In the genomic region with DNA sequence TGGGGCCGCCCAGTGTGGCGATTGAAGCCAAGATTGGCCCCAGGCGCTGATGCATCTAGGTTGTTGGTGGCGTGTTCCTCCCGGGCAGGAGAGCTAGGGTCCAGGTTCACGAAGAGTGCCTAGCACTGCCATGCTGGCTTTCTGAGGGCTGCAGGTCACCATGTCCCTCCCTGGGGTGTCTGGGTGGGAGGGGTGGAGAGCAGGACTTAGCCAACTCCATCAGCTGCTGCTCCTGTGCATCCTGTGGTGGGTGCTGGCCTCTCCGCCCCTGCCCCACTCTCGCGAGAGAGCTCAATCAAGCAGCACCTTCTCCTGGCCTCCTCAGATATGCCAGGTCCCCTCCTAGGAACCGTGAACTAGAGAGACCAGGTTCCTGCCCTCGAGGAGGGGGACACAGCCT, we compare ENCODE assay signal across 17 cellular contexts. TPM values are rescaled to one million over a fixed set of nuclear protein-coding genes. Genes with fewer than 3 reads are reported as not detected.
DNase-seq lines count a peak whose midpoint lies in the region; ATAC-seq and TF ChIP-seq lines count a peak whose summit lies in the region.
"Had no signal": no experiment of that assay in that cellular context is flagged by ENCODE, and none has a peak within 500 bp of the region (broad histone marks: within the 10 kb centered on the region; RNA-seq: fewer than 3 reads in every experiment).

No MANE protein-coding gene starts in this region.

- peaks cover 37% of the 10 kb centered on the region for H3K4me1 Mint-ChIP-seq in CD8-positive, alpha-beta T cell (ENCODE audit: low read depth)
- H3K4me1 Mint-ChIP-seq in activated T-helper 1 cell treated with anti-CD3 and anti-CD28 coated beads, Interleukin-12 subunit alpha, Interleukin-12 subunit beta, Interleukin-2, Interleukin-4 antibody, amounts not matched to agents 30 ng/mL and 10 ng/mL and 1 ng/mL, durations not matched to agents 14 hours and 24 hours and 36 hours (ENCODE audit: low read depth) = peaks cover 29% of the 10 kb centered on the region

- H3K9me3 Mint-ChIP-seq in CD8-positive, alpha-beta T cell = no peaks in the 10 kb centered on the region
- no peaks in the 10 kb centered on the region for H3K9me3 Mint-ChIP-seq in activated T-helper 1 cell treated with anti-CD3 and anti-CD28 coated beads, Interleukin-12 subunit alpha, Interleukin-12 subunit beta, Interleukin-2, Interleukin-4 antibody, amounts not matched to agents 30 ng/mL and 10 ng/mL and 1 ng/mL, durations not matched to agents 14 hours and 24 hours and 36 hours
- H3K9me3 Mint-ChIP-seq: memory B cell had no signal

- no peaks in the 10 kb centered on the region for H3K27me3 Mint-ChIP-seq in CD8-positive, alpha-beta T cell (ENCODE audit: low read depth)
- no peaks in the 10 kb centered on the region for H3K27me3 Mint-ChIP-seq in activated T-helper 1 cell treated with anti-CD3 and anti-CD28 coated beads, Interleukin-12 subunit alpha, Interleukin-12 subunit beta, Interleukin-2, Interleukin-4 antibody, amounts not matched to agents 30 ng/mL and 10 ng/mL and 1 ng/mL, durations not matched to agents 14 hours and 24 hours and 36 hours (ENCODE audit: insufficient read depth)
- H3K27me3 Mint-ChIP-seq: memory B cell had no signal

- peak overlapping the region; percentile 91 for H3K4me3 Mint-ChIP-seq in CD8-positive, alpha-beta T cell
- peak overlapping the region; percentile 99 for H3K4me3 Mint-ChIP-seq in activated T-helper 1 cell treated with anti-CD3 and anti-CD28 coated beads, Interleukin-12 subunit alpha, Interleukin-12 subunit beta, Interleukin-2, Interleukin-4 antibody, amounts not matched to agents 30 ng/mL and 10 ng/mL and 1 ng/mL, durations not matched to agents 14 hours and 24 hours and 36 hours

- H3K27ac Mint-ChIP-seq in CD8-positive, alpha-beta T cell = no peak overlapping the region
- H3K27ac Mint-ChIP-seq in activated T-helper 1 cell treated with anti-CD3 and anti-CD28 coated beads, Interleukin-12 subunit alpha, Interleukin-12 subunit beta, Interleukin-2, Interleukin-4 antibody, amounts not matched to agents 30 ng/mL and 10 ng/mL and 1 ng/mL, durations not matched to agents 14 hours and 24 hours and 36 hours = no peak overlapping the region
- H3K27ac Mint-ChIP-seq: memory B cell had no signal

- CTCF ChIA-PET in AG04449 (lab: Yijun Ruan, JAX) = interaction anchor here (1.0 to 7.3 kb wide), 4 partner anchors 12 to 23 kb away, joined by 3 to 89 read pairs (median 40); no protein-coding TSS in a partner anchor
- CTCF ChIA-PET in CD8-positive, alpha-beta T cell (lab: Charles Lee) = interaction anchor here (5.4 to 8.6 kb wide), 2 partner anchors 13 to 16 kb away, joined by 35 to 71 read pairs; no protein-coding TSS in a partner anchor

- no peak for ATAC-seq in CD8-positive, alpha-beta T cell
- ATAC-seq in GM18867 (IDR thresholded peaks at IDR 0.05; ENCODE audit: unreplicated experiment) = no peak
- ATAC-seq: foreskin keratinocyte had no signal

- no peaks in the 10 kb centered on the region for H3K36me3 ChIP-seq in CD8-positive, alpha-beta T cell (ENCODE audit: insufficient read depth, low read length)
- H3K36me3 ChIP-seq in muscle layer of colon (ENCODE audit: insufficient read depth, low read length) = peaks cover 14% of the 10 kb centered on the region
- H3K36me3 ChIP-seq in Peyer's patch = peaks cover 0 to 7% (median 0%) of the 10 kb centered on the region in 3 donors
- H3K36me3 ChIP-seq: ovary had no signal

- H3K9me3 ChIP-seq in CD8-positive, alpha-beta T cell (ENCODE audit: low read length) = no peaks in the 10 kb centered on the region
- H3K9me3 ChIP-seq in muscle layer of colon (ENCODE audit: low read length) = no peaks in the 10 kb centered on the region
- no peaks in the 10 kb centered on the region for H3K9me3 ChIP-seq in Peyer's patch
- H3K9me3 ChIP-seq: ovary had no signal

- H3K4me3 ChIP-seq in AG04449 (ENCODE audit: low read depth, low read length) = peak overlapping the region; percentile 93; the same call in 1 of the 2 replicates
- no peak overlapping the region for H3K4me3 ChIP-seq in CD8-positive, alpha-beta T cell (ENCODE audit: low read depth, low read length)
- no peak overlapping the region for H3K4me3 ChIP-seq in muscle layer of colon (ENCODE audit: low read depth in 1 of 2, low read length in 2 of 2)
- no peak overlapping the region for H3K4me3 ChIP-seq in Peyer's patch
- H3K4me3 ChIP-seq: ovary had no signal

- no peak for TF ChIP-seq CTCF in AG04449 (IDR thresholded peaks at IDR 0.05; ENCODE audit: insufficient read depth, low read length, missing control alignments)
- no peak for TF ChIP-seq CTCF in CD8-positive, alpha-beta T cell (IDR thresholded peaks at IDR 0.05)
- TF ChIP-seq CTCF in Peyer's patch (IDR thresholded peaks at IDR 0.05) = no peak

- TF ChIP-seq POLR2A in Peyer's patch (IDR thresholded peaks at IDR 0.05) = no peak

- no peak overlapping the region for H3K9ac ChIP-seq in muscle layer of colon (ENCODE audit: low read length)

- peaks cover 31% of the 10 kb centered on the region for H3K4me1 ChIP-seq in CD8-positive, alpha-beta T cell (ENCODE audit: insufficient read depth, low read length)
- peaks cover 88% of the 10 kb centered on the region for H3K4me1 ChIP-seq in muscle layer of colon (ENCODE audit: insufficient read depth, low read length)
- peaks cover 6 to 60% (median 22%) of the 10 kb centered on the region in 4 donors for H3K4me1 ChIP-seq in Peyer's patch

- H3K27ac ChIP-seq in CD8-positive, alpha-beta T cell (ENCODE audit: low read depth, low read length) = no peak overlapping the region
- H3K27ac ChIP-seq in muscle layer of colon (ENCODE audit: low read depth, low read length) (peak overlapping the region; percentile 12), Peyer's patch (no peak overlapping the region)
- H3K27ac ChIP-seq: C4-2B, foreskin keratinocyte, ovary had no signal

- POLR2A ChIA-PET in AG04449 (lab: Yijun Ruan, JAX) = interaction anchor here (1.9 kb wide), 1 partner anchor 10 kb away, joined by 6 read pairs; no protein-coding TSS in a partner anchor
- POLR2A ChIA-PET in CD8-positive, alpha-beta T cell (lab: Charles Lee) = interaction anchor here (1.4 kb wide), 1 partner anchor 10 kb away, joined by 4 read pairs; no protein-coding TSS in a partner anchor

- DNase-seq in AG04449 (ENCODE audit: low read depth, low spot score) (no peak), NCI-H748 treated with DMSO at 0.1 percent for 48 hours (lab: John Stamatoyannopoulos, UW) (no peak), Peyer's patch (no peak)
- no peak for DNase-seq in CD8-positive, alpha-beta T cell
- DNase-seq in activated T-helper 1 cell treated with anti-CD3 and anti-CD28 coated beads, Interleukin-12 subunit alpha, Interleukin-12 subunit beta, Interleukin-2, Interleukin-4 antibody, amounts not matched to agents 30 ng/mL and 10 ng/mL and 1 ng/mL, durations not matched to agents 14 hours and 24 hours and 36 hours (ENCODE audit: low spot score) = no peak
- DNase-seq: activated CD4-positive, alpha-beta T cell treated with anti-CD3 and anti-CD28 coated beads, Interleukin-2, amount 50 U/mL, for 4 hours; caudate nucleus; foreskin keratinocyte; NCI-H187 treated with DMSO at 0.1 percent for 48 hours; NCI-H69; substantia nigra; T1000 had no signal

- H3K36me3 Mint-ChIP-seq in CD8-positive, alpha-beta T cell = peaks cover 6% of the 10 kb centered on the region
- H3K36me3 Mint-ChIP-seq in activated T-helper 1 cell treated with anti-CD3 and anti-CD28 coated beads, Interleukin-12 subunit alpha, Interleukin-12 subunit beta, Interleukin-2, Interleukin-4 antibody, amounts not matched to agents 30 ng/mL and 10 ng/mL and 1 ng/mL, durations not matched to agents 14 hours and 24 hours and 36 hours (ENCODE audit: low read depth) = peaks cover 6% of the 10 kb centered on the region

- intact Hi-C loops in CD8-positive, alpha-beta T cell (cut with DNase I, micrococcal nuclease) = no loop called here
- intact Hi-C loops in activated T-helper 1 cell treated with anti-CD3 and anti-CD28 coated beads, Interleukin-12 subunit alpha, Interleukin-12 subunit beta, Interleukin-2, Interleukin-4 antibody, amounts not matched to agents 30 ng/mL and 10 ng/mL and 1 ng/mL, durations not matched to agents 14 hours and 24 hours and 36 hours (cut with micrococcal nuclease) = no loop called here

- no peaks in the 10 kb centered on the region for H3K27me3 ChIP-seq in CD8-positive, alpha-beta T cell (ENCODE audit: insufficient read depth, low read length)
- H3K27me3 ChIP-seq in muscle layer of colon (ENCODE audit: control insufficient read depth in 1 of 2, insufficient read depth in 2 of 2, low read length in 2 of 2) = no peaks in the 10 kb centered on the region
- H3K27me3 ChIP-seq in Peyer's patch = no peaks in the 10 kb centered on the region
- H3K27me3 ChIP-seq: foreskin keratinocyte, ovary had no signal

RNA-seq across cellular contexts. Expression of a gene that starts 1.8 kb away (rescaled TPM):
- 10 to 100 TPM; 10.9 to 11.6 TPM for total RNA-seq in CD8-positive, alpha-beta T cell
- total RNA-seq in activated T-helper 1 cell treated with anti-CD3 and anti-CD28 coated beads, Interleukin-12 subunit alpha, Interleukin-12 subunit beta, Interleukin-2, Interleukin-4 antibody, amounts not matched to agents 30 ng/mL and 10 ng/mL and 1 ng/mL, durations not matched to agents 14 hours and 24 hours and 36 hours = 23.4 and 23.7 TPM in 2 replicates
- 10 to 100 TPM in 1 of 4 donors, 1 to 10 TPM in 3; 6.1 to 13.9 (median 8.7) TPM for total RNA-seq in Peyer's patch

RNA-seq across cellular contexts. Expression of a gene that starts 8.2 kb away (rescaled TPM):
- 1 to 10 TPM; 6.5 TPM for total RNA-seq in CD8-positive, alpha-beta T cell
- 13.7 and 16.0 TPM in 2 replicates for total RNA-seq in activated T-helper 1 cell treated with anti-CD3 and anti-CD28 coated beads, Interleukin-12 subunit alpha, Interleukin-12 subunit beta, Interleukin-2, Interleukin-4 antibody, amounts not matched to agents 30 ng/mL and 10 ng/mL and 1 ng/mL, durations not matched to agents 14 hours and 24 hours and 36 hours
- 100 to 1,000 TPM in 1 of 4 donors, 10 to 100 TPM in 3; 40.1 to 101 (median 68.4) TPM for total RNA-seq in Peyer's patch

RNA-seq across cellular contexts. Expression of a gene that starts 31.6 kb away (rescaled TPM):
- total RNA-seq in CD8-positive, alpha-beta T cell = 10 to 100 TPM; 46.2 to 46.3 TPM
- total RNA-seq in activated T-helper 1 cell treated with anti-CD3 and anti-CD28 coated beads, Interleukin-12 subunit alpha, Interleukin-12 subunit beta, Interleukin-2, Interleukin-4 antibody, amounts not matched to agents 30 ng/mL and 10 ng/mL and 1 ng/mL, durations not matched to agents 14 hours and 24 hours and 36 hours = 33.8 and 34.1 TPM in 2 replicates
- 10 to 100 TPM; 18.0 to 38.0 (median 19.5) TPM for total RNA-seq in Peyer's patch

RNA-seq across cellular contexts. Expression of a gene that starts 31.9 kb away (rescaled TPM):
- 10 to 100 TPM; 11.6 to 13.4 TPM for total RNA-seq in CD8-positive, alpha-beta T cell
- 37.2 and 39.7 TPM in 2 replicates for total RNA-seq in activated T-helper 1 cell treated with anti-CD3 and anti-CD28 coated beads, Interleukin-12 subunit alpha, Interleukin-12 subunit beta, Interleukin-2, Interleukin-4 antibody, amounts not matched to agents 30 ng/mL and 10 ng/mL and 1 ng/mL, durations not matched to agents 14 hours and 24 hours and 36 hours
- 10 to 100 TPM; 13.6 to 20.8 (median 17.9) TPM for total RNA-seq in Peyer's patch
